In genomic region chr14:46417066-46417465, GRCh38 we compare ENCODE assay signal across 35 cellular contexts.
"Had no signal": no experiment of that assay in that cellular context is flagged by ENCODE, and none has a peak within 500 bp of the region (broad histone marks: within the 10 kb centered on the region; RNA-seq: fewer than 3 reads in every experiment).

No MANE protein-coding gene starts in this region.

- H3K36me3 Mint-ChIP-seq: activated naive CD4-positive, alpha-beta T cell treated with anti-CD3 and anti-CD28 coated beads, Interleukin-2, amount 10 ng/mL, durations not matched to agents 7 days and 5 days; activated naive CD4-positive, alpha-beta T cell treated with anti-CD3 and anti-CD28 coated beads, Interleukin-2, amount 50 U/mL, for 24 hours; activated naive CD8-positive, alpha-beta T cell; activated naive CD8-positive, alpha-beta T cell treated with anti-CD3 and anti-CD28 coated beads for 36 hours had no signal

- H3K27me3 Mint-ChIP-seq: activated naive CD4-positive, alpha-beta T cell treated with anti-CD3 and anti-CD28 coated beads, Interleukin-2, amount 10 ng/mL, durations not matched to agents 7 days and 5 days; activated naive CD4-positive, alpha-beta T cell treated with anti-CD3 and anti-CD28 coated beads, Interleukin-2, amount 50 U/mL, for 24 hours; activated naive CD8-positive, alpha-beta T cell; activated naive CD8-positive, alpha-beta T cell treated with anti-CD3 and anti-CD28 coated beads for 36 hours; activated naive CD8-positive, alpha-beta T cell treated with anti-CD3 and anti-CD28 coated beads, Interleukin-2, amount 10 ng/mL, durations not matched to agents 7 days and 5 days; activated naive CD8-positive, alpha-beta T cell treated with anti-CD3 and anti-CD28 coated beads, Interleukin-2, amount 50 U/mL, for 24 hours; activated T-cell treated with anti-CD3 and anti-CD28 coated beads, Interleukin-2, amount 50 U/mL, for 24 hours; activated T-helper 17 cell treated with anti-CD3 and anti-CD28 coated beads, Interleukin-2, amount 50 U/mL, for 72 hours; central memory CD8-positive, alpha-beta T cell had no signal

- DNase-seq: activated effector memory CD4-positive, alpha-beta T cell treated with anti-CD3 and anti-CD28 coated beads, Interleukin-2, amount 50 U/mL, for 16 hours; activated effector memory CD4-positive, alpha-beta T cell treated with Interleukin-2 at 50 U/mL for 16 hours; activated gamma-delta T cell; activated gamma-delta T cell treated with Interleukin-2 at 50 U/mL for 16 hours; activated naive CD4-positive, alpha-beta T cell; activated naive CD4-positive, alpha-beta T cell treated with anti-CD3 and anti-CD28 coated beads for 36 hours; activated naive CD4-positive, alpha-beta T cell treated with anti-CD3 and anti-CD28 coated beads, Interleukin-2, amount 10 ng/mL, durations not matched to agents 7 days and 5 days; activated naive CD4-positive, alpha-beta T cell treated with anti-CD3 and anti-CD28 coated beads, Interleukin-2, amount 50 U/mL, for 16 hours; activated naive CD4-positive, alpha-beta T cell treated with Interleukin-2 at 50 U/mL for 16 hours; activated naive CD8-positive, alpha-beta T cell treated with anti-CD3 and anti-CD28 coated beads for 36 hours; activated naive CD8-positive, alpha-beta T cell treated with anti-CD3 and anti-CD28 coated beads, Interleukin-2, amount 10 ng/mL, durations not matched to agents 7 days and 5 days; activated naive CD8-positive, alpha-beta T cell treated with anti-CD3 and anti-CD28 coated beads, Interleukin-2, amount 50 U/mL, for 24 hours; activated T-cell treated with anti-CD3 and anti-CD28 coated beads, Interleukin-2, amount 50 U/mL, for 1 hour; activated T-cell treated with anti-CD3 and anti-CD28 coated beads, Interleukin-2, amount 50 U/mL, for 24 hours; activated T-cell treated with anti-CD3 and anti-CD28 coated beads, Interleukin-2, amount 50 U/mL, for 4 hours; activated T-cell treated with anti-CD3 and anti-CD28 coated beads, Interleukin-2, amount 50 U/mL, for 48 hours; activated T-cell treated with anti-CD3 and anti-CD28 coated beads, Interleukin-2, amount 50 U/mL, for 72 hours; adrenal gland; amniotic stem cell; amygdala; anterior cingulate cortex; aorta; body of pancreas; brain microvascular endothelial cell; caudate nucleus; central memory CD4-positive, alpha-beta T cell; cerebellar nuclear complex had no signal

- H3K4me1 Mint-ChIP-seq: activated naive CD4-positive, alpha-beta T cell treated with anti-CD3 and anti-CD28 coated beads, Interleukin-2, amount 10 ng/mL, durations not matched to agents 7 days and 5 days; activated naive CD4-positive, alpha-beta T cell treated with anti-CD3 and anti-CD28 coated beads, Interleukin-2, amount 50 U/mL, for 24 hours; activated naive CD8-positive, alpha-beta T cell treated with anti-CD3 and anti-CD28 coated beads for 36 hours; activated naive CD8-positive, alpha-beta T cell treated with anti-CD3 and anti-CD28 coated beads, Interleukin-2, amount 10 ng/mL, durations not matched to agents 7 days and 5 days; activated naive CD8-positive, alpha-beta T cell treated with anti-CD3 and anti-CD28 coated beads, Interleukin-2, amount 50 U/mL, for 24 hours; activated T-helper 17 cell treated with anti-CD3 and anti-CD28 coated beads, Interleukin-2, amount 50 U/mL, for 72 hours; brain; central memory CD8-positive, alpha-beta T cell had no signal

- ATAC-seq: activated naive CD4-positive, alpha-beta T cell treated with anti-CD3 and anti-CD28 coated beads, Interleukin-2, amount 50 U/mL, for 72 hours; activated naive CD8-positive, alpha-beta T cell treated with anti-CD3 and anti-CD28 coated beads, Interleukin-2, amount 50 U/mL, for 24 hours; activated T-cell treated with anti-CD3 and anti-CD28 coated beads, Interleukin-2, amount 50 U/mL, for 4 hours; activated T-cell treated with anti-CD3 and anti-CD28 coated beads, Interleukin-2, amount 50 U/mL, for 72 hours; activated T-helper 17 cell treated with anti-CD3 and anti-CD28 coated beads, Interleukin-2, amount 50 U/mL, for 72 hours; body of pancreas had no signal

- H3K27ac Mint-ChIP-seq: activated naive CD4-positive, alpha-beta T cell treated with anti-CD3 and anti-CD28 coated beads for 36 hours; activated naive CD4-positive, alpha-beta T cell treated with anti-CD3 and anti-CD28 coated beads, Interleukin-2, amount 10 ng/mL, durations not matched to agents 7 days and 5 days; activated naive CD4-positive, alpha-beta T cell treated with anti-CD3 and anti-CD28 coated beads, Interleukin-2, amount 50 U/mL, for 24 hours; activated naive CD4-positive, alpha-beta T cell treated with anti-CD3 and anti-CD28 coated beads, Interleukin-2, amount 50 U/mL, for 72 hours; activated naive CD8-positive, alpha-beta T cell; activated naive CD8-positive, alpha-beta T cell treated with anti-CD3 and anti-CD28 coated beads for 36 hours; activated naive CD8-positive, alpha-beta T cell treated with anti-CD3 and anti-CD28 coated beads, Interleukin-2, amount 10 ng/mL, durations not matched to agents 7 days and 5 days; activated naive CD8-positive, alpha-beta T cell treated with anti-CD3 and anti-CD28 coated beads, Interleukin-2, amount 50 U/mL, for 24 hours; activated T-cell treated with anti-CD3 and anti-CD28 coated beads, Interleukin-2, amount 50 U/mL, for 24 hours; activated T-helper 1 cell treated with anti-CD3 and anti-CD28 coated beads, Interleukin-12 subunit alpha, Interleukin-12 subunit beta, Interleukin-2, Interleukin-4 antibody, amounts not matched to agents 30 ng/mL and 10 ng/mL and 1 ng/mL, durations not matched to agents 14 hours and 24 hours and 36 hours; activated T-helper 17 cell treated with anti-CD3 and anti-CD28 coated beads, Interleukin-2, amount 50 U/mL, for 72 hours; activated T-helper 2 cell treated with anti-CD3 and anti-CD28 coated beads, Interferon-gamma antibody, Interleukin-2, Interleukin-4, amounts not matched to agents 10 μg/mL and 5 μg/mL and 100 μg/mL, durations not matched to agents 14 hours and 24 hours and 36 hours; brain had no signal

- H3K4me3 Mint-ChIP-seq: activated naive CD4-positive, alpha-beta T cell treated with anti-CD3 and anti-CD28 coated beads for 36 hours; activated naive CD4-positive, alpha-beta T cell treated with anti-CD3 and anti-CD28 coated beads, Interleukin-2, amount 10 ng/mL, durations not matched to agents 7 days and 5 days; activated naive CD4-positive, alpha-beta T cell treated with anti-CD3 and anti-CD28 coated beads, Interleukin-2, amount 50 U/mL, for 24 hours; activated naive CD8-positive, alpha-beta T cell; activated naive CD8-positive, alpha-beta T cell treated with anti-CD3 and anti-CD28 coated beads for 36 hours; activated naive CD8-positive, alpha-beta T cell treated with anti-CD3 and anti-CD28 coated beads, Interleukin-2, amount 10 ng/mL, durations not matched to agents 7 days and 5 days; activated naive CD8-positive, alpha-beta T cell treated with anti-CD3 and anti-CD28 coated beads, Interleukin-2, amount 50 U/mL, for 24 hours; activated T-cell treated with anti-CD3 and anti-CD28 coated beads, Interleukin-2, amount 50 U/mL, for 24 hours; activated T-cell treated with anti-CD3 and anti-CD28 coated beads, Interleukin-2, amount 50 U/mL, for 4 hours; activated T-cell treated with anti-CD3 and anti-CD28 coated beads, Interleukin-2, amount 50 U/mL, for 72 hours; activated T-helper 1 cell treated with anti-CD3 and anti-CD28 coated beads, Interleukin-12 subunit alpha, Interleukin-12 subunit beta, Interleukin-2, Interleukin-4 antibody, amounts not matched to agents 30 ng/mL and 10 ng/mL and 1 ng/mL, durations not matched to agents 14 hours and 24 hours and 36 hours; activated T-helper 17 cell treated with anti-CD3 and anti-CD28 coated beads, Interleukin-2, amount 50 U/mL, for 72 hours; brain; central memory CD8-positive, alpha-beta T cell had no signal
